11 cellular contexts compared by ENCODE assay signal in the genomic region with DNA sequence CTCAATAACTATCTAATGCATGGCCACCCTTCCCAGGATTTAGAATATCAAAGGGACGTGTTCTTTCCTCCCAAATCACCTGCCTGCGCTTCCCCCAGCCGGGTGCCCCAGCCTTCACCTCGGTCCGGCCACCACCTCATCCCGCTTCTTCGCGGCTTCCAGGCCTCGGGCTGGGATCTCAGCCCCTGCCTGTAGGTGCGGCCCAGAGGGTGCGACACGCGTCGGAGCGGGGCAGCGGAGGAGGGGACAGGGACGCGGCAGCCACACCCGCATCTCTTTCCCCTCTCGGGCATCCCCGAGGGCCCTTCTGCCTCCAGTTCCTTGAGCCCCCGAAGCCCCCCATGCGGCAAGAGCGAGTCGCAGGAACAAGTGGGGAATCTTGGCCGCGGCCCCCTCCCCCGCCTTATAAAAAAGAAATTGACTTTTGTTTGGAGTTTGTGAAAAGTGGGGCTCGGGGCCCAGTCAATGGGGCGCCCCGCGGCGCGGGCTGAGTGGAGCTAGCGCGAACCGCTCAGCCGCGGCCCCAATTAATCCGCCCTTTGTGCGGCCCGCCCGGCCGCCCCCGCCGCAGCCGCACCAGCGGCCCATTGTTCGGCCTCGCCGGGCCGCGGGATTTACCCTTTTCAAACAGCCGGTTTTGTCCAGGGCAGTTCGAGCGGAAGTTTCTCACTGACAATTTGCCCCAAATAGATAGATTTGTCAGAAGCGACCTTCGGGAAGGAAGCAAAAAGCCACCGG. TPM values are rescaled to one million over a fixed set of nuclear protein-coding genes. Genes with fewer than 3 reads are reported as not detected.
DNase-seq lines count a peak whose midpoint lies in the region; ATAC-seq and TF ChIP-seq lines count a peak whose summit lies in the region.
"Had no signal": no experiment of that assay in that cellular context is flagged by ENCODE, and none has a peak within 500 bp of the region (broad histone marks: within the 10 kb centered on the region; RNA-seq: fewer than 3 reads in every experiment).

No MANE protein-coding gene starts in this region.

- H3K4me1 Mint-ChIP-seq in CD4-positive, alpha-beta T cell (ENCODE audit: low read depth): peaks cover 24% of the 10 kb centered on the region

- no peak for TF ChIP-seq CTCF in CD4-positive, alpha-beta T cell (IDR thresholded peaks at IDR 0.05)
- no peak for TF ChIP-seq CTCF in MM.1S (IDR thresholded peaks at IDR 0.05; ENCODE audit: low read length)

- H3K27ac Mint-ChIP-seq in CD4-positive, alpha-beta T cell: no peak overlapping the region

- H3K4me1 ChIP-seq in MM.1S (ENCODE audit: low read length): no peaks in the 10 kb centered on the region
- peaks cover 25% of the 10 kb centered on the region for H3K4me1 ChIP-seq in neuron (ENCODE audit: insufficient read depth, low read length)

- H3K4me3 ChIP-seq in MM.1S (ENCODE audit: low read length) (no peak overlapping the region), neuron (ENCODE audit: low read length) (peak overlapping the region; percentile 15)
- H3K4me3 ChIP-seq: ovary had no signal

- H3K27me3 Mint-ChIP-seq in CD4-positive, alpha-beta T cell: peaks cover 91% of the 10 kb centered on the region

- intact Hi-C loops in CD4-positive, alpha-beta T cell (cut with DNase I, micrococcal nuclease): no loop called here

- no peaks in the 10 kb centered on the region for H3K9me2 ChIP-seq in MM.1S (replicated peaks; ENCODE audit: insufficient read depth, low read length)

- H3K9me3 ChIP-seq in CD4-positive, alpha-beta T cell (ENCODE audit: control insufficient read depth, low read length): no peaks in the 10 kb centered on the region
- H3K9me3 ChIP-seq in MM.1S (replicated peaks; ENCODE audit: insufficient read depth, low read length): no peaks in the 10 kb centered on the region
- peaks cover 3% of the 10 kb centered on the region for H3K9me3 ChIP-seq in neuron (ENCODE audit: low read length)

- H3K36me3 ChIP-seq in MM.1S (replicated peaks; ENCODE audit: insufficient read depth, low read length): no peaks in the 10 kb centered on the region
- H3K36me3 ChIP-seq in neuron (ENCODE audit: insufficient read depth, low read length): no peaks in the 10 kb centered on the region
- H3K36me3 ChIP-seq: ovary had no signal

- peak overlapping the region; percentile 13; the same call in 1 of the 2 replicates for H3K4me2 ChIP-seq in MM.1S (ENCODE audit: low read depth, low read length)

- H3K9me3 Mint-ChIP-seq in CD4-positive, alpha-beta T cell: no peaks in the 10 kb centered on the region

- CTCF ChIA-PET in CD4-positive, alpha-beta T cell (lab: Charles Lee): no interaction called here

- no peak for ATAC-seq in CD4-positive, alpha-beta T cell (ENCODE audit: poor library complexity)
- no peak for ATAC-seq in HG02981 (IDR thresholded peaks at IDR 0.05; ENCODE audit: unreplicated experiment)

- H3K79me2 ChIP-seq in MM.1S (ENCODE audit: low read length): no peaks in the 10 kb centered on the region

- H3K27ac ChIP-seq in CD4-positive, alpha-beta T cell (ENCODE audit: low read depth, low read length): no peak overlapping the region
- H3K27ac ChIP-seq in MM.1S (ENCODE audit: low read length): no peak overlapping the region
- H3K27ac ChIP-seq: ovary had no signal

- POLR2A ChIA-PET in CD4-positive, alpha-beta T cell (lab: Charles Lee): interaction anchor here (1.5 kb wide), 1 partner anchor 11 kb away, joined by 3 read pairs; no protein-coding TSS in a partner anchor

- peaks cover 84% of the 10 kb centered on the region for H3K27me3 ChIP-seq in CD4-positive, alpha-beta T cell (ENCODE audit: control insufficient read depth, insufficient read depth, low read length)
- peaks cover 12% of the 10 kb centered on the region; the same call in 1 of the 2 replicates for H3K27me3 ChIP-seq in MM.1S (replicated peaks; ENCODE audit: insufficient read depth, low read length)
- H3K27me3 ChIP-seq in neuron (ENCODE audit: insufficient read depth, low read length): peaks cover 77% of the 10 kb centered on the region
- H3K27me3 ChIP-seq: ovary had no signal

- no peaks in the 10 kb centered on the region for H3K36me3 Mint-ChIP-seq in CD4-positive, alpha-beta T cell (ENCODE audit: low read depth)

- H3K4me3 Mint-ChIP-seq in CD4-positive, alpha-beta T cell: peak overlapping the region; percentile 59

- no peaks in the 10 kb centered on the region for H3F3A ChIP-seq in MM.1S (ENCODE audit: insufficient read depth, low read length)

- no peak overlapping the region for H3K9ac ChIP-seq in MM.1S (ENCODE audit: low read length)

- H4K20me1 ChIP-seq in MM.1S (ENCODE audit: insufficient read depth, low read length): no peaks in the 10 kb centered on the region

- H2AFZ ChIP-seq in MM.1S (ENCODE audit: low read length) (0 out of 2 replicates have a peak overlapping the region, but pooled peaks have one; percentile 16), neuron (ENCODE audit: low read depth, low read length) (peak overlapping the region; percentile 24)

- no peak for DNase-seq in CD4-positive, alpha-beta T cell
- DNase-seq in MM.1S: no peak
- peak; percentile 92 for DNase-seq in ecto neural progenitor cell (ENCODE audit: low spot score)
- no peak for DNase-seq in cerebellar nuclear complex (lab: John Stamatoyannopoulos, UW)
- DNase-seq in NCI-H187 treated with DMSO at 0.1 percent for 48 hours (lab: John Stamatoyannopoulos, UW): no peak
- DNase-seq in NK-92 (lab: John Stamatoyannopoulos, UW; ENCODE audit: unreplicated experiment): no peak
- DNase-seq: NCI-H2107, ovary had no signal

RNA-seq across cellular contexts. Expression of gene NR2E1, which starts 8.4 kb away (rescaled TPM):
- not detected for total RNA-seq in CD4-positive, alpha-beta T cell
- total RNA-seq: ovary, subcutaneous adipose tissue had no signal
